Comparison of ENCODE assay signal across 18 cellular contexts in genomic region chr2:9327873-9328352, GRCh38.
A peak's percentile ranks its signal among the peaks of the same experiment; 100 is the strongest.
DNase-seq lines count a peak whose midpoint lies in the region; FAIRE-seq and TF ChIP-seq lines count a peak whose summit lies in the region.
"Had no signal": no experiment of that assay in that cellular context is flagged by ENCODE, and none has a peak within 500 bp of the region (broad histone marks: within the 10 kb centered on the region; RNA-seq: fewer than 3 reads in every experiment).

No MANE protein-coding gene starts in this region.

- no peak for TF ChIP-seq POLR2A in endothelial cell of umbilical vein (IDR thresholded peaks at IDR 0.05; ENCODE audit: low read depth, low read length)
- no peak for TF ChIP-seq POLR2A in stomach (IDR thresholded peaks at IDR 0.05)

- H3K27ac ChIP-seq in endothelial cell of umbilical vein (ENCODE audit: insufficient read depth, low read depth, low read length) = peak overlapping the region; percentile 62
- H3K27ac ChIP-seq in stomach = peak overlapping the region in 4 of 5 donors; percentile 5 to 34 (median 26)
- no peak overlapping the region for H3K27ac ChIP-seq in SJCRH30
- H3K27ac ChIP-seq: ovary, RWPE1 had no signal

- peak overlapping the region; percentile 47 for H3K4me2 ChIP-seq in endothelial cell of umbilical vein (ENCODE audit: insufficient read depth, low read length)

- H3K9me3 ChIP-seq in endothelial cell of umbilical vein (replicated peaks; ENCODE audit: control insufficient read depth, insufficient read depth, low read length) (no peaks in the 10 kb centered on the region), stomach (no peaks in the 10 kb centered on the region), SJCRH30 (replicated peaks) (no peaks in the 10 kb centered on the region)
- H3K9me3 ChIP-seq: ovary, thoracic aorta had no signal

- H3K9me1 ChIP-seq in endothelial cell of umbilical vein (replicated peaks; ENCODE audit: control insufficient read depth, extremely low read depth, insufficient read depth, low read length) = no peaks in the 10 kb centered on the region

- intact Hi-C loops in endothelial cell of umbilical vein (cut with micrococcal nuclease) = loop anchor here (1.0 kb wide), 1 partner anchor 123 kb away; no protein-coding TSS in a partner anchor
- intact Hi-C loops in stomach (cut with DNase I; ENCODE audit: low total_unique reads) = no loop called here

- H3K4me1 ChIP-seq in endothelial cell of umbilical vein (ENCODE audit: control insufficient read depth, extremely low read depth, insufficient read depth, low read length) = peaks cover 22% of the 10 kb centered on the region
- peaks cover 9 to 49% (median 31%) of the 10 kb centered on the region in 4 donors for H3K4me1 ChIP-seq in stomach
- peaks cover 9% of the 10 kb centered on the region for H3K4me1 ChIP-seq in SJCRH30

- no peak for FAIRE-seq in endothelial cell of umbilical vein (lab: Jason Lieb, UNC)

- no peak for TF ChIP-seq EP300 in stomach (IDR thresholded peaks at IDR 0.05)

- H3K4me3 ChIP-seq in endothelial cell of umbilical vein (replicated peaks in 1 of 3; ENCODE audit: insufficient read depth in 1 of 3, low read depth in 1 of 3, low read length in 3 of 3) (no peak overlapping the region), stomach (no peak overlapping the region), SJCRH30 (no peak overlapping the region)
- H3K4me3 ChIP-seq: ovary, skin epidermis, thoracic aorta had no signal

- H3K36me3 ChIP-seq in endothelial cell of umbilical vein (ENCODE audit: control insufficient read depth in 2 of 2, extremely low read depth in 1 of 2, insufficient read depth in 2 of 2, low read length in 2 of 2) (peaks cover 14 to 23% of the 10 kb centered on the region in 2 experiments), stomach (peaks cover 5 to 35% (median 30%) of the 10 kb centered on the region in 4 donors), SJCRH30 (peaks cover 39% of the 10 kb centered on the region)
- H3K36me3 ChIP-seq: ovary had no signal

- no TSS peak for BruUV-seq in endothelial cell of umbilical vein (replicated peaks; lab: Mats Ljungman, UMichigan)

- H4K20me1 ChIP-seq in endothelial cell of umbilical vein (replicated peaks; ENCODE audit: control insufficient read depth, extremely low read depth, insufficient read depth, low read length) = no peaks in the 10 kb centered on the region

- DNase-seq in HCEC 1CT (peak; percentile 60), NCI-H510A treated with DMSO at 0.1 percent for 48 hours (lab: John Stamatoyannopoulos, UW) (peak; percentile 63), endothelial cell of umbilical vein (ENCODE audit: low read depth, low spot score) (peak; percentile 87), stomach (no peak), NCI-H2227 (lab: John Stamatoyannopoulos, UW; ENCODE audit: unreplicated experiment) (no peak), SJCRH30 (no peak), DMS 273 (lab: John Stamatoyannopoulos, UW; ENCODE audit: unreplicated experiment) (no peak)
- DNase-seq: activated CD8-positive, alpha-beta memory T cell treated with anti-CD3 and anti-CD28 coated beads for 24 hours; C1 segment of cervical spinal cord; caudate nucleus; DMS79 treated with DMSO at 0.1 percent for 48 hours; effector CD8-positive, alpha-beta T cell; NCI-H1930; ovary; stimulated activated CD4-positive, alpha-beta T cell treated with anti-CD3 and anti-CD28 coated beads, Interleukin-4, amount 100 ng/mL, for 4 hours had no signal

- TF ChIP-seq CTCF in endothelial cell of umbilical vein (IDR thresholded peaks at IDR 0.05; ENCODE audit: extremely low read depth in 1 of 2, insufficient read depth in 1 of 2, low read depth in 1 of 2, low read length in 2 of 2) (no peak), stomach (IDR thresholded peaks at IDR 0.05) (no peak)

- H3K27me3 ChIP-seq in endothelial cell of umbilical vein (ENCODE audit: control insufficient read depth in 2 of 2, insufficient read depth in 2 of 2, low read length in 2 of 2) (no peaks in the 10 kb centered on the region), stomach (no peaks in the 10 kb centered on the region), SJCRH30 (no peaks in the 10 kb centered on the region)
- H3K27me3 ChIP-seq: ovary had no signal

- CTCF ChIA-PET in endothelial cell of umbilical vein (lab: Charles Lee) = interaction anchor here (0.7 to 2.2 kb wide), 12 partner anchors 9 to 455 kb away, joined by 3 to 15 read pairs (median 4); partner anchors contain the start of genes ASAP2, CPSF3 and ITGB1BP1

- WGBS in stomach, 5 donors = 40 to 57% (median 49%) methylated on average over 5 of the region's 5 CpGs

- POLR2A ChIA-PET in endothelial cell of umbilical vein (lab: Charles Lee) = no interaction called here

- H3K9ac ChIP-seq in endothelial cell of umbilical vein (replicated peaks; ENCODE audit: extremely low read depth, insufficient read depth, low read length) = no peak overlapping the region

- no peak overlapping the region for H2AFZ ChIP-seq in endothelial cell of umbilical vein (ENCODE audit: low read depth, low read length)

- dilution Hi-C loops in endothelial cell of umbilical vein (cut with MboI; ENCODE audit: extremely low pct_ligation_motif_present, low sequenced_read_pairs) = no loop called here

- H3K79me2 ChIP-seq in endothelial cell of umbilical vein (ENCODE audit: control insufficient read depth, insufficient read depth, low read length) = peaks cover 9% of the 10 kb centered on the region

TF ChIP-seq in endothelial cell of umbilical vein, 7 proteins besides CTCF, POLR2A, EP300 and RAD21:
- TF ChIP-seq FOS (IDR thresholded peaks at IDR 0.05; ENCODE audit: borderline replicate concordance, insufficient read depth, low read length) (peak; percentile 60), EZH2 (IDR thresholded peaks at IDR 0.05; ENCODE audit: borderline replicate concordance, low read depth, low read length, severe bottlenecking) (no peak), MYC (IDR thresholded peaks at IDR 0.05; ENCODE audit: low read depth, low read length) (no peak), GATA2 (IDR thresholded peaks at IDR 0.05; ENCODE audit: insufficient read depth, insufficient read length, low read depth, low read length) (peak; percentile 58), POLR2AphosphoS5 (IDR thresholded peaks at IDR 0.05; ENCODE audit: insufficient read depth, low read depth, low read length) (peak; percentile 41), JUN (IDR thresholded peaks at IDR 0.05; ENCODE audit: borderline replicate concordance, insufficient read depth, insufficient read length, low read depth) (peak; percentile 64), MAX (IDR thresholded peaks at IDR 0.05; ENCODE audit: insufficient read depth, insufficient read length) (no peak)
TF ChIP-seq in endothelial cell of umbilical vein: peak in this region for 4.

Comparison
In these comparisons a context has a peak if more than half of its experiments do, and no peak if none do; other contexts are left out.
1. DNase-seq: peak in HCEC 1CT (single experiment), NCI-H510A treated with DMSO at 0.1 percent for 48 hours (single experiment) and endothelial cell of umbilical vein (single experiment); none in stomach (single experiment), NCI-H2227 (single experiment), SJCRH30 (0 of 2) and DMS 273 (single experiment).